In the genomic region with DNA sequence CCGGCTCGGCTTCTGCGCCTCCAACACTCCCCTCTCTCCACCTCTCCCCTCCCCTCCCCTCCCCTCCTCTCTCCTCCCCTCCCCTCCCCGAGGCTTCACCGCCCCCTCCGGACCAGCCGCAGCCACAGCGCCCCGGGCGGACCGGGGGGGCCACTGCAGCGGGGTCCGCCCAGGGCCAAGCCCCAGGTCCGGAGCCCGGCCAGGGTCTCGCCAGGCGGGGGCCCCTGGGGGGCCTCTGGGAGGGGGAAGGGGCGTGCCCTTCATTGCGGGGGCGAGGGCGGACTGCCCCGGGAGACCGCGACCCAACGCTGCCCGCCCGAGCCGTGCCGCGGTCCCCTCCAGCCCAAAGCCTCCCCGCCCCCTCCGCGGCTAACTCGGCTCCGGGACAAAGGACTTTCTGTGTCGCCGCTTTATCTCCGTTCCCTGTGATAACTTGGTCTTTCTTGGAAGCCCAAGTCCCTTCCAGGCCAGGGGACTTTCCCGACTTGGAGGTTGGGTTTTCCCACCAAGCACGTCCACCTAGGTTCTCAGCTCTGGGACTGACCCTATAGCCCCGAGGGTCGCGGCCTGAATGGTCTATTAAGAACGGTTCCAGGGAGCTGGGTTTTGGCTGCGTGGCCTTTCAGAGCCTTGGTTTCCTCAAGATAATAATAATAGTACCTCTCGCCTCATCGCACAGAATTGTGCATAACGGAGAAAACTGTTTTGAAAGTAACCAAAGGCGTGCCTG, we compare ENCODE assay signal across 1 cellular context.
TF ChIP-seq lines count a peak whose summit lies in the region.

A gene (minus strand): TSS at position 29 of the 730 bp plus-strand sequence. CDS start 97 bp downstream, outside the sequence.

TF ChIP-seq in K562, 482 proteins besides CTCF, POLR2A, EP300 and RAD21 (continued from another document and continues in another):
- TF ChIP-seq KAT7 (CRISPR knock-in tag; IDR thresholded peaks at IDR 0.05; ENCODE audit: borderline replicate concordance) (peak; percentile 47; the same call in 1 of the 2 replicates), NR2F6 (CRISPR knock-in tag; IDR thresholded peaks at IDR 0.05) (0 out of 2 replicates have a peak, but pooled peaks have one; percentile 75), PML (IDR thresholded peaks at IDR 0.05; ENCODE audit: low read length) (peak; percentile 63), CHD2 (IDR thresholded peaks at IDR 0.05; ENCODE audit: low read depth, low read length) (peak; percentile 34; the same call in 1 of the 2 replicates), TGIF2 (CRISPR knock-in tag; IDR thresholded peaks at IDR 0.05) (0 out of 2 replicates have a peak, but pooled peaks have one; percentile 48), PHF8 (IDR thresholded peaks at IDR 0.05; ENCODE audit: borderline replicate concordance, low read length) (peak; percentile 51; the same call in 1 of the 2 replicates), ETV5 (CRISPR knock-in tag; IDR thresholded peaks at IDR 0.05; ENCODE audit: low read depth) (peak; percentile 35; the same call in 1 of the 2 replicates), SRSF7 (optimal IDR thresholded peaks at IDR 0.05; ENCODE audit: low read depth, low read length) (no peak), CREM (IDR thresholded peaks at IDR 0.05; ENCODE audit: low read depth) (peak; percentile 27; the same call in 1 of the 2 replicates), GABPB1 (CRISPR knock-in tag; IDR thresholded peaks at IDR 0.05) (no peak), ARID1B (IDR thresholded peaks at IDR 0.05) (0 out of 2 replicates have a peak, but pooled peaks have one; percentile 11), NFE2 (IDR thresholded peaks at IDR 0.05; ENCODE audit: low read depth) (no peak), TAF1 (IDR thresholded peaks at IDR 0.05; ENCODE audit: control insufficient read depth, extremely low read depth, insufficient read depth, low read length, severe bottlenecking) (peak; percentile 59), MAZ (CRISPR knock-in tag; conservative IDR thresholded peaks at IDR 0.05 in 1 of 2, IDR thresholded peaks at IDR 0.05 in 1 of 2) (peak; percentile 50 to 75; a peak in 3 of 4 replicates), SIN3A (IDR thresholded peaks at IDR 0.05; ENCODE audit: borderline replicate concordance in 2 of 2, control insufficient read depth in 1 of 2, low read depth in 2 of 2, low read length in 2 of 2) (peak in 1 of 2 experiments; percentile 17; a peak in 1 of 4 replicates), HMGN3 (IDR thresholded peaks at IDR 0.05; ENCODE audit: borderline replicate concordance, extremely low read depth, insufficient read length, low read depth, low read length) (peak; percentile 61), SETDB1 (IDR thresholded peaks at IDR 0.05; ENCODE audit: low read length) (no peak), ZNF239 (CRISPR knock-in tag; IDR thresholded peaks at IDR 0.05) (0 out of 2 replicates have a peak, but pooled peaks have one; percentile 12), PHF21A (IDR thresholded peaks at IDR 0.05; ENCODE audit: borderline replicate concordance, low read depth) (no peak), NFATC3 (IDR thresholded peaks at IDR 0.05) (no peak), ZNF778 (CRISPR knock-in tag; IDR thresholded peaks at IDR 0.05) (no peak), HDAC1 (IDR thresholded peaks at IDR 0.05) (no peak), RCOR1 (IDR thresholded peaks at IDR 0.05; ENCODE audit: borderline replicate concordance in 1 of 2, low read depth in 2 of 2, low read length in 2 of 2) (no peak), SAP30 (IDR thresholded peaks at IDR 0.05; ENCODE audit: borderline replicate concordance, insufficient read depth, low read depth, low read length, poor library complexity, severe bottlenecking) (peak; percentile 27), SUPT5H (IDR thresholded peaks at IDR 0.05) (0 out of 2 replicates have a peak, but pooled peaks have one; percentile 1), NR3C1 (CRISPR knock-in tag; IDR thresholded peaks at IDR 0.05) (no peak), RB1 (IDR thresholded peaks at IDR 0.05; ENCODE audit: low read depth) (0 out of 2 replicates have a peak, but pooled peaks have one; percentile 49), CXXC5 (CRISPR knock-in tag; IDR thresholded peaks at IDR 0.05) (no peak), FOXM1 (IDR thresholded peaks at IDR 0.05; ENCODE audit: low read depth) (no peak), FOXM1 (CRISPR knock-in tag; IDR thresholded peaks at IDR 0.05; ENCODE audit: low read depth) (no peak), HNRNPUL1 (IDR thresholded peaks at IDR 0.05; ENCODE audit: low read length) (no peak), TOE1 (IDR thresholded peaks at IDR 0.05; ENCODE audit: borderline replicate concordance) (no peak), TOE1 (CRISPR knock-in tag; IDR thresholded peaks at IDR 0.05; ENCODE audit: borderline replicate concordance, low read depth) (no peak), WHSC1 (IDR thresholded peaks at IDR 0.05; ENCODE audit: low read length) (no peak), GABPB2 (CRISPR knock-in tag; conservative IDR thresholded peaks at IDR 0.05) (no peak), ZNF764 (CRISPR knock-in tag; IDR thresholded peaks at IDR 0.05; ENCODE audit: low read depth) (0 out of 2 replicates have a peak, but pooled peaks have one; percentile 3), SREBF2 (CRISPR knock-in tag; IDR thresholded peaks at IDR 0.05) (no peak), ZNF431 (CRISPR knock-in tag; IDR thresholded peaks at IDR 0.05) (no peak), FUS (optimal IDR thresholded peaks at IDR 0.05; ENCODE audit: low read depth, low read length) (no peak), TAF7 (tag; IDR thresholded peaks at IDR 0.05) (0 out of 2 replicates have a peak, but pooled peaks have one; percentile 6)
- TF ChIP-seq, protein P1, sequence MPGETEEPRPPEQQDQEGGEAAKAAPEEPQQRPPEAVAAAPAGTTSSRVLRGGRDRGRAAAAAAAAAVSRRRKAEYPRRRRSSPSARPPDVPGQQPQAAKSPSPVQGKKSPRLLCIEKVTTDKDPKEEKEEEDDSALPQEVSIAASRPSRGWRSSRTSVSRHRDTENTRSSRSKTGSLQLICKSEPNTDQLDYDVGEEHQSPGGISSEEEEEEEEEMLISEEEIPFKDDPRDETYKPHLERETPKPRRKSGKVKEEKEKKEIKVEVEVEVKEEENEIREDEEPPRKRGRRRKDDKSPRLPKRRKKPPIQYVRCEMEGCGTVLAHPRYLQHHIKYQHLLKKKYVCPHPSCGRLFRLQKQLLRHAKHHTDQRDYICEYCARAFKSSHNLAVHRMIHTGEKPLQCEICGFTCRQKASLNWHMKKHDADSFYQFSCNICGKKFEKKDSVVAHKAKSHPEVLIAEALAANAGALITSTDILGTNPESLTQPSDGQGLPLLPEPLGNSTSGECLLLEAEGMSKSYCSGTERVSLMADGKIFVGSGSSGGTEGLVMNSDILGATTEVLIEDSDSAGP (CRISPR knock-in tag; IDR thresholded peaks at IDR 0.05), result no peak
- TF ChIP-seq, protein P2, sequence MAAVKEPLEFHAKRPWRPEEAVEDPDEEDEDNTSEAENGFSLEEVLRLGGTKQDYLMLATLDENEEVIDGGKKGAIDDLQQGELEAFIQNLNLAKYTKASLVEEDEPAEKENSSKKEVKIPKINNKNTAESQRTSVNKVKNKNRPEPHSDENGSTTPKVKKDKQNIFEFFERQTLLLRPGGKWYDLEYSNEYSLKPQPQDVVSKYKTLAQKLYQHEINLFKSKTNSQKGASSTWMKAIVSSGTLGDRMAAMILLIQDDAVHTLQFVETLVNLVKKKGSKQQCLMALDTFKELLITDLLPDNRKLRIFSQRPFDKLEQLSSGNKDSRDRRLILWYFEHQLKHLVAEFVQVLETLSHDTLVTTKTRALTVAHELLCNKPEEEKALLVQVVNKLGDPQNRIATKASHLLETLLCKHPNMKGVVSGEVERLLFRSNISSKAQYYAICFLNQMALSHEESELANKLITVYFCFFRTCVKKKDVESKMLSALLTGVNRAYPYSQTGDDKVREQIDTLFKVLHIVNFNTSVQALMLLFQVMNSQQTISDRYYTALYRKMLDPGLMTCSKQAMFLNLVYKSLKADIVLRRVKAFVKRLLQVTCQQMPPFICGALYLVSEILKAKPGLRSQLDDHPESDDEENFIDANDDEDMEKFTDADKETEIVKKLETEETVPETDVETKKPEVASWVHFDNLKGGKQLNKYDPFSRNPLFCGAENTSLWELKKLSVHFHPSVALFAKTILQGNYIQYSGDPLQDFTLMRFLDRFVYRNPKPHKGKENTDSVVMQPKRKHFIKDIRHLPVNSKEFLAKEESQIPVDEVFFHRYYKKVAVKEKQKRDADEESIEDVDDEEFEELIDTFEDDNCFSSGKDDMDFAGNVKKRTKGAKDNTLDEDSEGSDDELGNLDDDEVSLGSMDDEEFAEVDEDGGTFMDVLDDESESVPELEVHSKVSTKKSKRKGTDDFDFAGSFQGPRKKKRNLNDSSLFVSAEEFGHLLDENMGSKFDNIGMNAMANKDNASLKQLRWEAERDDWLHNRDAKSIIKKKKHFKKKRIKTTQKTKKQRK (IDR thresholded peaks at IDR 0.05; ENCODE audit: borderline replicate concordance, low read depth, low read length), result no peak
- TF ChIP-seq, protein P3, sequence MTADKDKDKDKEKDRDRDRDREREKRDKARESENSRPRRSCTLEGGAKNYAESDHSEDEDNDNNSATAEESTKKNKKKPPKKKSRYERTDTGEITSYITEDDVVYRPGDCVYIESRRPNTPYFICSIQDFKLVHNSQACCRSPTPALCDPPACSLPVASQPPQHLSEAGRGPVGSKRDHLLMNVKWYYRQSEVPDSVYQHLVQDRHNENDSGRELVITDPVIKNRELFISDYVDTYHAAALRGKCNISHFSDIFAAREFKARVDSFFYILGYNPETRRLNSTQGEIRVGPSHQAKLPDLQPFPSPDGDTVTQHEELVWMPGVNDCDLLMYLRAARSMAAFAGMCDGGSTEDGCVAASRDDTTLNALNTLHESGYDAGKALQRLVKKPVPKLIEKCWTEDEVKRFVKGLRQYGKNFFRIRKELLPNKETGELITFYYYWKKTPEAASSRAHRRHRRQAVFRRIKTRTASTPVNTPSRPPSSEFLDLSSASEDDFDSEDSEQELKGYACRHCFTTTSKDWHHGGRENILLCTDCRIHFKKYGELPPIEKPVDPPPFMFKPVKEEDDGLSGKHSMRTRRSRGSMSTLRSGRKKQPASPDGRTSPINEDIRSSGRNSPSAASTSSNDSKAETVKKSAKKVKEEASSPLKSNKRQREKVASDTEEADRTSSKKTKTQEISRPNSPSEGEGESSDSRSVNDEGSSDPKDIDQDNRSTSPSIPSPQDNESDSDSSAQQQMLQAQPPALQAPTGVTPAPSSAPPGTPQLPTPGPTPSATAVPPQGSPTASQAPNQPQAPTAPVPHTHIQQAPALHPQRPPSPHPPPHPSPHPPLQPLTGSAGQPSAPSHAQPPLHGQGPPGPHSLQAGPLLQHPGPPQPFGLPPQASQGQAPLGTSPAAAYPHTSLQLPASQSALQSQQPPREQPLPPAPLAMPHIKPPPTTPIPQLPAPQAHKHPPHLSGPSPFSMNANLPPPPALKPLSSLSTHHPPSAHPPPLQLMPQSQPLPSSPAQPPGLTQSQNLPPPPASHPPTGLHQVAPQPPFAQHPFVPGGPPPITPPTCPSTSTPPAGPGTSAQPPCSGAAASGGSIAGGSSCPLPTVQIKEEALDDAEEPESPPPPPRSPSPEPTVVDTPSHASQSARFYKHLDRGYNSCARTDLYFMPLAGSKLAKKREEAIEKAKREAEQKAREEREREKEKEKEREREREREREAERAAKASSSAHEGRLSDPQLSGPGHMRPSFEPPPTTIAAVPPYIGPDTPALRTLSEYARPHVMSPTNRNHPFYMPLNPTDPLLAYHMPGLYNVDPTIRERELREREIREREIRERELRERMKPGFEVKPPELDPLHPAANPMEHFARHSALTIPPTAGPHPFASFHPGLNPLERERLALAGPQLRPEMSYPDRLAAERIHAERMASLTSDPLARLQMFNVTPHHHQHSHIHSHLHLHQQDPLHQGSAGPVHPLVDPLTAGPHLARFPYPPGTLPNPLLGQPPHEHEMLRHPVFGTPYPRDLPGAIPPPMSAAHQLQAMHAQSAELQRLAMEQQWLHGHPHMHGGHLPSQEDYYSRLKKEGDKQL (CRISPR knock-in tag; IDR thresholded peaks at IDR 0.05; ENCODE audit: borderline replicate concordance), result no peak
- TF ChIP-seq, protein P4, sequence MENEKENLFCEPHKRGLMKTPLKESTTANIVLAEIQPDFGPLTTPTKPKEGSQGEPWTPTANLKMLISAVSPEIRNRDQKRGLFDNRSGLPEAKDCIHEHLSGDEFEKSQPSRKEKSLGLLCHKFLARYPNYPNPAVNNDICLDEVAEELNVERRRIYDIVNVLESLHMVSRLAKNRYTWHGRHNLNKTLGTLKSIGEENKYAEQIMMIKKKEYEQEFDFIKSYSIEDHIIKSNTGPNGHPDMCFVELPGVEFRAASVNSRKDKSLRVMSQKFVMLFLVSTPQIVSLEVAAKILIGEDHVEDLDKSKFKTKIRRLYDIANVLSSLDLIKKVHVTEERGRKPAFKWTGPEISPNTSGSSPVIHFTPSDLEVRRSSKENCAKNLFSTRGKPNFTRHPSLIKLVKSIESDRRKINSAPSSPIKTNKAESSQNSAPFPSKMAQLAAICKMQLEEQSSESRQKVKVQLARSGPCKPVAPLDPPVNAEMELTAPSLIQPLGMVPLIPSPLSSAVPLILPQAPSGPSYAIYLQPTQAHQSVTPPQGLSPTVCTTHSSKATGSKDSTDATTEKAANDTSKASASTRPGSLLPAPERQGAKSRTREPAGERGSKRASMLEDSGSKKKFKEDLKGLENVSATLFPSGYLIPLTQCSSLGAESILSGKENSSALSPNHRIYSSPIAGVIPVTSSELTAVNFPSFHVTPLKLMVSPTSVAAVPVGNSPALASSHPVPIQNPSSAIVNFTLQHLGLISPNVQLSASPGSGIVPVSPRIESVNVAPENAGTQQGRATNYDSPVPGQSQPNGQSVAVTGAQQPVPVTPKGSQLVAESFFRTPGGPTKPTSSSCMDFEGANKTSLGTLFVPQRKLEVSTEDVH (IDR thresholded peaks at IDR 0.05; ENCODE audit: low read depth, partially characterized antibody), result no peak
- TF ChIP-seq, protein P5, sequence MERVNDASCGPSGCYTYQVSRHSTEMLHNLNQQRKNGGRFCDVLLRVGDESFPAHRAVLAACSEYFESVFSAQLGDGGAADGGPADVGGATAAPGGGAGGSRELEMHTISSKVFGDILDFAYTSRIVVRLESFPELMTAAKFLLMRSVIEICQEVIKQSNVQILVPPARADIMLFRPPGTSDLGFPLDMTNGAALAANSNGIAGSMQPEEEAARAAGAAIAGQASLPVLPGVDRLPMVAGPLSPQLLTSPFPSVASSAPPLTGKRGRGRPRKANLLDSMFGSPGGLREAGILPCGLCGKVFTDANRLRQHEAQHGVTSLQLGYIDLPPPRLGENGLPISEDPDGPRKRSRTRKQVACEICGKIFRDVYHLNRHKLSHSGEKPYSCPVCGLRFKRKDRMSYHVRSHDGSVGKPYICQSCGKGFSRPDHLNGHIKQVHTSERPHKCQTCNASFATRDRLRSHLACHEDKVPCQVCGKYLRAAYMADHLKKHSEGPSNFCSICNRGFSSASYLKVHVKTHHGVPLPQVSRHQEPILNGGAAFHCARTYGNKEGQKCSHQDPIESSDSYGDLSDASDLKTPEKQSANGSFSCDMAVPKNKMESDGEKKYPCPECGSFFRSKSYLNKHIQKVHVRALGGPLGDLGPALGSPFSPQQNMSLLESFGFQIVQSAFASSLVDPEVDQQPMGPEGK (CRISPR knock-in tag; IDR thresholded peaks at IDR 0.05; ENCODE audit: borderline replicate concordance), result no peak
- TF ChIP-seq, protein P6, sequence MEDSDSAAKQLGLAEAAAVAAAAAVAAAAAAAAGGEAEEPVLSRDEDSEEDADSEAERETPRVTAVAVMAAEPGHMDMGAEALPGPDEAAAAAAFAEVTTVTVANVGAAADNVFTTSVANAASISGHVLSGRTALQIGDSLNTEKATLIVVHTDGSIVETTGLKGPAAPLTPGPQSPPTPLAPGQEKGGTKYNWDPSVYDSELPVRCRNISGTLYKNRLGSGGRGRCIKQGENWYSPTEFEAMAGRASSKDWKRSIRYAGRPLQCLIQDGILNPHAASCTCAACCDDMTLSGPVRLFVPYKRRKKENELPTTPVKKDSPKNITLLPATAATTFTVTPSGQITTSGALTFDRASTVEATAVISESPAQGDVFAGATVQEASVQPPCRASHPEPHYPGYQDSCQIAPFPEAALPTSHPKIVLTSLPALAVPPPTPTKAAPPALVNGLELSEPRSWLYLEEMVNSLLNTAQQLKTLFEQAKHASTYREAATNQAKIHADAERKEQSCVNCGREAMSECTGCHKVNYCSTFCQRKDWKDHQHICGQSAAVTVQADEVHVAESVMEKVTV (CRISPR knock-in tag; IDR thresholded peaks at IDR 0.05), result no peak
